Comparison of ENCODE assay signal across 10 cellular contexts in the genomic region with DNA sequence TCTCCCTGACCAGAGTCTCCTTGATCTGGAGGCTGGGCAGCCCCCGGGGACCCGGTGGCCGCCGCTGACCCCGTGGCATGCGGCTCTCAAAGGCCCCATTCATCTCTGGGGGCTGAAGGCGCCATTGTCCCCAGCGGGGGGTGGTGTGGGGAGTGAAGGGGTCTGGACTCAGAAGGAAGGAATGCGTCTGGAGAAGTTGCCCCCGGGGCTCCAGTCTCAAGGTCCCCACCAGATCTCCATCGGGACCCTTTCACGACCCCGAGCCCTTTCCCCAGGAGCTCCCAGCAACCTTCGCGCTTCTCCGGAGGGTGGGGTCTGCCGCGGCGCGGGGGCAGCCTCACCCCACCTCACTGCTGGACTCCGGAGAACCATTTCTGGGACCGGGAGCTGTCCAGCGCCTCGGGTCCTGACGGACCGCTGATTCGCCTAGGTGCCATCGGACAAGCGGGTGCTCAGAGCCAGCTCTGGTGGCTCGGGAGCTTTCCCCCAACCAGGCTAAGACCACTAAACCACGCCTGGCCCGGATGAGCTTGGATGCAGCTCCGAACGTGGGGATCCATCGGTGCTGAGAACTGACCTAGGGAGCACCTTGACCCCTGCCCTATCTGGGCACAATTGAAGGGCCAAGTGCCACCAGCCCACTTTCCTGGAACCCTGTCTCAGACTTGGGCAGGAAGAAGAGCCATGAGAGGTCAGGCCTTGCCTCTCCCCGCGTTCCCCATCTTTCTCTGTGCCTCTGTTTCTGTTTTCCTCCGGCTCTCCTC. TPM values are rescaled to one million over a fixed set of nuclear protein-coding genes. Genes with fewer than 3 reads are reported as not detected.
DNase-seq lines count a peak whose midpoint lies in the region; ATAC-seq and TF ChIP-seq lines count a peak whose summit lies in the region.
"Had no signal": no experiment of that assay in that cellular context is flagged by ENCODE, and none has a peak within 500 bp of the region (broad histone marks: within the 10 kb centered on the region; RNA-seq: fewer than 3 reads in every experiment).

No MANE protein-coding gene starts in this region.

- no peaks in the 10 kb centered on the region for H3K9me3 Mint-ChIP-seq in stimulated activated effector memory CD8-positive, alpha-beta T cell treated with anti-CD3 and anti-CD28 coated beads, Interleukin-12 subunit alpha, Interleukin-12 subunit beta, amount 100 ng/mL, for 72 hours
- H3K9me3 Mint-ChIP-seq: activated naive CD4-positive, alpha-beta T cell treated with anti-CD3 and anti-CD28 coated beads, Interleukin-2, amount 50 U/mL, for 72 hours; naive thymus-derived CD8-positive, alpha-beta T cell had no signal

- peaks cover 38% of the 10 kb centered on the region for H3K4me1 ChIP-seq in lower lobe of right lung

- no peak overlapping the region for H3K4me3 ChIP-seq in AG10803 (ENCODE audit: low read length)
- no peak overlapping the region for H3K4me3 ChIP-seq in MG63
- peak overlapping the region; percentile 23 to 92 (median 58) for H3K4me3 ChIP-seq in dorsolateral prefrontal cortex
- H3K4me3 ChIP-seq in lower lobe of right lung, result no peak overlapping the region

- intact Hi-C loops in dorsolateral prefrontal cortex (cut with DNase I), result loop anchor here (5.0 kb wide), 2 partner anchors 34 to 79 kb away; no protein-coding TSS in a partner anchor
- intact Hi-C loops in lower lobe of right lung (cut with DNase I), result no loop called here

- H3K9me3 ChIP-seq in MG63, result no peaks in the 10 kb centered on the region; the same call in 1 of the 2 replicates
- H3K9me3 ChIP-seq in lower lobe of right lung, result no peaks in the 10 kb centered on the region

- H3K27ac Mint-ChIP-seq in stimulated activated effector memory CD8-positive, alpha-beta T cell treated with anti-CD3 and anti-CD28 coated beads, Interleukin-12 subunit alpha, Interleukin-12 subunit beta, amount 100 ng/mL, for 72 hours, result no peak overlapping the region
- H3K27ac Mint-ChIP-seq: activated naive CD4-positive, alpha-beta T cell treated with anti-CD3 and anti-CD28 coated beads, Interleukin-2, amount 50 U/mL, for 72 hours had no signal

- H3K4me3 Mint-ChIP-seq in stimulated activated effector memory CD8-positive, alpha-beta T cell treated with anti-CD3 and anti-CD28 coated beads, Interleukin-12 subunit alpha, Interleukin-12 subunit beta, amount 100 ng/mL, for 72 hours, result no peak overlapping the region

- TF ChIP-seq CTCF in AG10803 (conservative IDR thresholded peaks at IDR 0.05; ENCODE audit: low read length) (no peak), dorsolateral prefrontal cortex (IDR thresholded peaks at IDR 0.05 in 54 of 56, conservative IDR thresholded peaks at IDR 0.05 in 2 of 56; ENCODE audit: low read depth in 1 of 56, partially characterized antibody in 56 of 56) (peak in 5 of 56 donors; percentile 9 to 21 (median 14)), lower lobe of right lung (IDR thresholded peaks at IDR 0.05) (no peak)

- H3K36me3 ChIP-seq in MG63, result no peaks in the 10 kb centered on the region
- H3K36me3 ChIP-seq in lower lobe of right lung, result no peaks in the 10 kb centered on the region

- ATAC-seq in lower lobe of right lung (no peak), HG02798 (IDR thresholded peaks at IDR 0.05; ENCODE audit: poor library complexity, unreplicated experiment) (no peak), HG03280 (IDR thresholded peaks at IDR 0.05; ENCODE audit: unreplicated experiment) (no peak)
- no peak for ATAC-seq in stimulated activated effector memory CD8-positive, alpha-beta T cell treated with anti-CD3 and anti-CD28 coated beads, Interleukin-12 subunit alpha, Interleukin-12 subunit beta, amount 100 ng/mL, for 72 hours
- ATAC-seq: activated naive CD4-positive, alpha-beta T cell treated with anti-CD3 and anti-CD28 coated beads, Interleukin-2, amount 50 U/mL, for 72 hours; naive thymus-derived CD8-positive, alpha-beta T cell had no signal

- H3K27me3 ChIP-seq in MG63 (peaks cover 58% of the 10 kb centered on the region), dorsolateral prefrontal cortex (no peaks in the 10 kb centered on the region), lower lobe of right lung (ENCODE audit: low read depth) (peaks cover 41% of the 10 kb centered on the region)

- peaks cover 20% of the 10 kb centered on the region for H3K4me1 Mint-ChIP-seq in stimulated activated effector memory CD8-positive, alpha-beta T cell treated with anti-CD3 and anti-CD28 coated beads, Interleukin-12 subunit alpha, Interleukin-12 subunit beta, amount 100 ng/mL, for 72 hours

- no peaks in the 10 kb centered on the region for H3K36me3 Mint-ChIP-seq in stimulated activated effector memory CD8-positive, alpha-beta T cell treated with anti-CD3 and anti-CD28 coated beads, Interleukin-12 subunit alpha, Interleukin-12 subunit beta, amount 100 ng/mL, for 72 hours
- H3K36me3 Mint-ChIP-seq: naive thymus-derived CD8-positive, alpha-beta T cell had no signal

- in situ Hi-C loops in KBM-7 (cut with MboI; ENCODE audit: low pct_unique_long_range_greater_than_20kb, low sequenced_read_pairs), result no loop called here

- H3K27ac ChIP-seq in dorsolateral prefrontal cortex, result peak overlapping the region in 58 of 59 donors; percentile 90 to 99 (median 98)
- no peak overlapping the region for H3K27ac ChIP-seq in lower lobe of right lung

- peak; percentile 11 for DNase-seq in AG10803 (ENCODE audit: low read depth)
- DNase-seq in MG63, result peak; percentile 53
- peak in 7 of 10 donors; percentile 50 to 72 (median 65) for DNase-seq in dorsolateral prefrontal cortex
- DNase-seq in lower lobe of right lung, result peak; percentile 57
- DNase-seq in stimulated activated effector memory CD8-positive, alpha-beta T cell treated with anti-CD3 and anti-CD28 coated beads, Interleukin-12 subunit alpha, Interleukin-12 subunit beta, amount 100 ng/mL, for 72 hours (ENCODE audit: low spot score in 2 of 2), result no peak
- no peak for DNase-seq in KBM-7

RNA-seq across cellular contexts. Expression of gene PCDH1, which starts 5.2 kb away (rescaled TPM):
- total RNA-seq in MG63 (2014; rRNA removed; shearing (Covaris generic); ENCODE audit: low replicate concordance), result 3.8 and 12.8 TPM in 2 replicates
- 100 to 1,000 TPM in 12 of 120 experiments, 10 to 100 TPM in 108; 37.8 to 132 (median 87.1) TPM for total RNA-seq in dorsolateral prefrontal cortex
- 55.7 TPM for total RNA-seq in lower lobe of right lung
- total RNA-seq: naive thymus-derived CD8-positive, alpha-beta T cell had no signal

RNA-seq across cellular contexts. Expression of gene DELE1, which starts 40.3 kb away (rescaled TPM):
- 84.9 and 95.9 TPM in 2 replicates for total RNA-seq in MG63 (2014; rRNA removed; shearing (Covaris generic); ENCODE audit: low replicate concordance)
- 100 to 1,000 TPM in 11 of 120 experiments, 10 to 100 TPM in 109; 54.4 to 110 (median 82.7) TPM for total RNA-seq in dorsolateral prefrontal cortex
- total RNA-seq in lower lobe of right lung, result 75.0 TPM

Comparison
In these comparisons a context has a peak if more than half of its experiments do, and no peak if none do; other contexts are left out.
1. DNase-seq: peak in AG10803 (single experiment), MG63 (single experiment), dorsolateral prefrontal cortex (7 of 10) and lower lobe of right lung (single experiment); none in stimulated activated effector memory CD8-positive, alpha-beta T cell treated with anti-CD3 and anti-CD28 coated beads, Interleukin-12 subunit alpha, Interleukin-12 subunit beta, amount 100 ng/mL, for 72 hours (0 of 2) and KBM-7 (single experiment).
2. H3K4me3 ChIP-seq: peak in dorsolateral prefrontal cortex (59 of 59); none in AG10803 (single experiment), MG63 (single experiment) and lower lobe of right lung (single experiment).